ENCODE assay signal across 11 cellular contexts in genomic region chr14:100019156-100019882, GRCh38. TPM values are rescaled to one million over a fixed set of nuclear protein-coding genes. Genes with fewer than 3 reads are reported as not detected.
DNase-seq lines count a peak whose midpoint lies in the region; ATAC-seq and TF ChIP-seq lines count a peak whose summit lies in the region.
"Had no signal": no experiment of that assay in that cellular context is flagged by ENCODE, and none has a peak within 500 bp of the region (broad histone marks: within the 10 kb centered on the region; RNA-seq: fewer than 3 reads in every experiment).

No MANE protein-coding gene starts in this region.

- peaks cover 4% of the 10 kb centered on the region for H4K20me1 ChIP-seq in neural cell (ENCODE audit: insufficient read depth)

- TF ChIP-seq EP300 in neural cell (conservative IDR thresholded peaks at IDR 0.05; ENCODE audit: poor library complexity, severe bottlenecking), result no peak

- H3K36me3 ChIP-seq in BE2C, result no peaks in the 10 kb centered on the region
- no peaks in the 10 kb centered on the region for H3K36me3 ChIP-seq in neural cell (ENCODE audit: insufficient read depth, low read length)
- H3K36me3 ChIP-seq: breast epithelium had no signal

- H3K4me1 ChIP-seq in BE2C, result peaks cover 30% of the 10 kb centered on the region

- DNase-seq in BE2C (peak; percentile 67), SK-N-DZ (ENCODE audit: low spot score) (peak; percentile 62), globus pallidus (ENCODE audit: low spot score) (peak; percentile 65), HK-2 (ENCODE audit: unreplicated experiment) (no peak), glomerular visceral epithelial cell (ENCODE audit: extremely low spot score) (no peak), NCI-H510A treated with DMSO at 0.1 percent for 48 hours (lab: John Stamatoyannopoulos, UW) (no peak)
- DNase-seq: activated CD8-positive, alpha-beta memory T cell treated with anti-CD3 and anti-CD28 coated beads, Interleukin-2, amount 10 ng/mL, durations not matched to agents 7 days and 5 days had no signal

- H3K9ac ChIP-seq in neural cell (ENCODE audit: low read length), result peak overlapping the region; percentile 67

- H3K9me2 ChIP-seq in neural cell (ENCODE audit: insufficient read depth, low read length), result no peaks in the 10 kb centered on the region

- H3K27ac ChIP-seq in neural cell (ENCODE audit: low read length), result peak overlapping the region; percentile 85

- H3K27me3 ChIP-seq in BE2C, result no peaks in the 10 kb centered on the region
- H3K27me3 ChIP-seq in neural cell (ENCODE audit: insufficient read depth, low read depth, low read length), result no peaks in the 10 kb centered on the region
- H3K27me3 ChIP-seq: breast epithelium had no signal

- no peak for TF ChIP-seq CTCF in BE2C (IDR thresholded peaks at IDR 0.05; ENCODE audit: low read depth, low read length)
- TF ChIP-seq CTCF in neural cell (IDR thresholded peaks at IDR 0.05; ENCODE audit: poor library complexity, severe bottlenecking), result no peak

- H3F3A ChIP-seq in neural cell (ENCODE audit: insufficient read depth, low read length, poor library complexity, severe bottlenecking), result peaks cover 4% of the 10 kb centered on the region

- peak overlapping the region; percentile 2 for H2AFZ ChIP-seq in neural cell (ENCODE audit: low read depth, low read length)

- H3K79me2 ChIP-seq in neural cell (replicated peaks; ENCODE audit: insufficient read depth, low read length), result peaks cover 78% of the 10 kb centered on the region

- H3K9me3 ChIP-seq in BE2C, result no peaks in the 10 kb centered on the region
- H3K9me3 ChIP-seq in neural cell (ENCODE audit: low read length), result no peaks in the 10 kb centered on the region
- H3K9me3 ChIP-seq: breast epithelium had no signal

- H3K4me3 ChIP-seq in BE2C (ENCODE audit: low read depth, low read length), result peak overlapping the region; percentile 33
- peak overlapping the region; percentile 65 for H3K4me3 ChIP-seq in neural cell (ENCODE audit: low read length)
- H3K4me3 ChIP-seq: SK-N-MC had no signal

- H3K4me2 ChIP-seq in neural cell (ENCODE audit: low read length), result peak overlapping the region; percentile 59

- TF ChIP-seq RAD21 in neural cell (conservative IDR thresholded peaks at IDR 0.05), result no peak

- no peak for ATAC-seq in GM18861 (IDR thresholded peaks at IDR 0.05; ENCODE audit: unreplicated experiment)
- ATAC-seq: activated CD8-positive, alpha-beta memory T cell treated with anti-CD3 and anti-CD28 coated beads, Interleukin-2, amount 10 ng/mL, durations not matched to agents 7 days and 5 days had no signal

TF ChIP-seq in neural cell, 6 proteins besides CTCF, POLR2A, EP300 and RAD21:
- peak; percentile 28 for TF ChIP-seq SMC3 (conservative IDR thresholded peaks at IDR 0.05; ENCODE audit: poor library complexity)
- TF ChIP-seq EZH2 (IDR thresholded peaks at IDR 0.05; ENCODE audit: borderline replicate concordance, insufficient read depth, low read length, poor library complexity, severe bottlenecking), result no peak
- peak; percentile 70 for TF ChIP-seq POLR2AphosphoS5 (IDR thresholded peaks at IDR 0.05)
- peak; percentile 29 for TF ChIP-seq MXI1 (conservative IDR thresholded peaks at IDR 0.05; ENCODE audit: poor library complexity, severe bottlenecking)

RNA-seq across cellular contexts. Expression of gene EVL, which starts 45.9 kb away (rescaled TPM):
- polyA plus RNA-seq in BE2C (2012; ENCODE audit: insufficient read depth, insufficient read length, low read depth), result 190 TPM
- polyA plus RNA-seq in SK-N-DZ (2014; cell fraction: cytosol; rRNA removed), result 39.7 and 44.9 TPM in 2 replicates
- 110 and 158 TPM in 2 replicates for polyA plus RNA-seq in SK-N-DZ (2014; cell fraction: nucleus; rRNA removed)
- 387 and 400 TPM in 2 replicates for polyA plus RNA-seq in neural cell
- 240 and 269 TPM in 2 replicates for polyA minus RNA-seq in neural cell

Comparison
In these comparisons a context has a peak if more than half of its experiments do, and no peak if none do; other contexts are left out.
1. DNase-seq: peak in BE2C (single experiment), SK-N-DZ (single experiment) and globus pallidus (single experiment); none in HK-2 (single experiment), glomerular visceral epithelial cell (single experiment) and NCI-H510A treated with DMSO at 0.1 percent for 48 hours (single experiment).